ENCODE assay signal across 9 cellular contexts in the genomic region with DNA sequence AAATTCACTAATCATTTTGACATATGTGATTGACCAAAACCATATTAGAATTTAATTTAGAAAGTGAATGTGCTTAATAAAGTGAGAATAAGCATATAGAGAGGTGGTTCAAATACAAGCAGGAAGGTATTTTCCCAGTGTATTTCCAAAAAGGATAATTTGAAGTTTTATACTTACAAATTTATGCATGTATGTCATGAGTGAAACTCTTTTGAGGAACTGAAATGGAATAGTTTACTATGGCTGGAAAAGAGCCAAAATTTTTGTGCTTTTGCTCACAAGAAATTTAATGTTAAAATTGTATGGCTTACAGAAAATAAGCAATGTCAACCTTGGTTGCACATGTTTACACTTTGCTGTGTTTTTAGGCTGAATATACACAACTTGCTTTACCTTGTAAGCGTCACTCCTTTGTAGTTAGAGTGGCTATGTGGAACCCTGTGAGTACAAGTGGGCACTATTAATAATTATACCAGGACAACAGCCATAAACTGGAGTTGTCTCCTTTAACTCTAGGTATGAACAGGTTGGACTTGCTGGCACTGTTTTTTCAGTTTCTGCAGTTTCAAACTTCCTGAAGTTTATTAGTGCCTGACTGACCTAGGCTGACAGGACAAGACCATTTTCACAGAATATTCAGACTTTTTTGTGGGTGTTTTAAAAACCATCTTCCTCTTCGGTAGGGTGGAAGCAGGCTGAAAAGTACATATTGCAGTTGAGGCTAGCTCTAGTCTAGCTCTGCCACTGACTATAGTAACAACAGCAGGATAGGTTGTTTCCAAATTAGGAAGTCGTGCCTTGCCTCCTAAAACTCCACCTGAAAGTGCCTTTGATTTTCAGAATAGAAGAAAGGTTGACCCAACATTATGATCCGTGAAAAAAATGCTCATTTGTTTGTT. TPM values are rescaled to one million over a fixed set of nuclear protein-coding genes. Genes with fewer than 3 reads are reported as not detected.
DNase-seq lines count a peak whose midpoint lies in the region; ATAC-seq, FAIRE-seq and TF ChIP-seq lines count a peak whose summit lies in the region.
"Had no signal": no experiment of that assay in that cellular context is flagged by ENCODE, and none has a peak within 500 bp of the region (broad histone marks: within the 10 kb centered on the region; RNA-seq: fewer than 3 reads in every experiment).

No MANE protein-coding gene starts in this region.

- H2AFZ ChIP-seq in PC-3 (ENCODE audit: low read length) = no peak overlapping the region

- H3K79me2 ChIP-seq in DOHH2 (ENCODE audit: control insufficient read depth, low read length) = peaks cover 83% of the 10 kb centered on the region
- peaks cover 100% of the 10 kb centered on the region for H3K79me2 ChIP-seq in PC-3 (ENCODE audit: low read length)

- H3K4me1 ChIP-seq in DOHH2 (ENCODE audit: control insufficient read depth, low read length) = peaks cover 32% of the 10 kb centered on the region
- H3K4me1 ChIP-seq in PC-3 (ENCODE audit: insufficient read depth, low read length) = peaks cover 49% of the 10 kb centered on the region

- FAIRE-seq in HTR-8/SVneo (lab: Jason Lieb, UNC) = no peak

- H3F3A ChIP-seq in DOHH2 (ENCODE audit: control insufficient read depth, insufficient read depth) = peaks cover 3% of the 10 kb centered on the region; the same call in 1 of the 2 replicates
- no peaks in the 10 kb centered on the region for H3F3A ChIP-seq in PC-3 (ENCODE audit: low read length, unreplicated experiment)

- intact Hi-C loops in PC-3 (cut with micrococcal nuclease) = loop anchor here (2.0 kb wide), 1 partner anchor 66 kb away; no protein-coding TSS in a partner anchor
- intact Hi-C loops in left colon (cut with DNase I, micrococcal nuclease) = no loop called here

- ATAC-seq in GM21619 (IDR thresholded peaks at IDR 0.05; ENCODE audit: unreplicated experiment) = peak; percentile 38
- ATAC-seq in PC-3 = no peak; the same call in 1 of the 2 replicates
- ATAC-seq in left colon = peak; percentile 48
- ATAC-seq in HG03039 (IDR thresholded peaks at IDR 0.05; ENCODE audit: unreplicated experiment) = no peak

- TF ChIP-seq CTCF in DOHH2 (IDR thresholded peaks at IDR 0.05; ENCODE audit: low read depth, low read length, poor library complexity, severe bottlenecking) = no peak
- TF ChIP-seq CTCF in PC-3 (conservative IDR thresholded peaks at IDR 0.05; ENCODE audit: low read depth, low read length) = no peak

- peak overlapping the region; percentile 37 for H3K4me2 ChIP-seq in DOHH2 (ENCODE audit: low read length)
- peak overlapping the region; percentile 68 for H3K4me2 ChIP-seq in PC-3 (ENCODE audit: low read length)

- H3K36me3 ChIP-seq in DOHH2 (ENCODE audit: control insufficient read depth, low read length) = no peaks in the 10 kb centered on the region
- H3K36me3 ChIP-seq in PC-3 (ENCODE audit: low read depth, low read length) = no peaks in the 10 kb centered on the region

- no peaks in the 10 kb centered on the region for H3K27me3 ChIP-seq in DOHH2 (ENCODE audit: control insufficient read depth, low read length)
- no peaks in the 10 kb centered on the region for H3K27me3 ChIP-seq in PC-3 (ENCODE audit: low read length)

- H4K20me1 ChIP-seq in DOHH2 (ENCODE audit: control insufficient read depth, insufficient read depth, low read depth, low read length) (peaks cover 23% of the 10 kb centered on the region), PC-3 (ENCODE audit: low read length) (peaks cover 59% of the 10 kb centered on the region)

- no peaks in the 10 kb centered on the region for H3K9me3 ChIP-seq in DOHH2 (ENCODE audit: control insufficient read depth, insufficient read depth, low read length)
- no peaks in the 10 kb centered on the region for H3K9me3 ChIP-seq in PC-3 (ENCODE audit: low read length)

- POLR2A ChIA-PET in PC-3 (lab: Charles Lee; ENCODE audit: unreplicated experiment) = no interaction called here

- no peak overlapping the region; the same call in 1 of the 2 replicates for H3K4me3 ChIP-seq in DOHH2 (ENCODE audit: low read length)
- peak overlapping the region; percentile 22; the same call in 1 of the 2 replicates for H3K4me3 ChIP-seq in PC-3 (ENCODE audit: low read length)

- DNase-seq in PC-3 (peak; percentile 43), left colon (no peak), GM03348 (ENCODE audit: low spot score) (no peak), HTR-8/SVneo (ENCODE audit: insufficient read length, low spot score) (no peak)
- no peak for DNase-seq in stimulated activated naive CD4-positive, alpha-beta T cell (lab: John Stamatoyannopoulos, UW)
- DNase-seq: NCI-H1048 had no signal

- no TSS peak for BruUV-seq in PC-3 (replicated peaks; lab: Mats Ljungman, UMichigan)

- no peaks in the 10 kb centered on the region for H3K9me2 ChIP-seq in DOHH2 (replicated peaks; ENCODE audit: control insufficient read depth, low read length)
- no peaks in the 10 kb centered on the region for H3K9me2 ChIP-seq in PC-3 (replicated peaks; ENCODE audit: low read length)

- H3K9ac ChIP-seq in PC-3 (ENCODE audit: low read length) = no peak overlapping the region

- CTCF ChIA-PET in PC-3 (lab: Charles Lee) = no interaction called here

- H3K27ac ChIP-seq in DOHH2 (ENCODE audit: low read depth, low read length) (no peak overlapping the region), PC-3 (ENCODE audit: low read length) (peak overlapping the region; percentile 20; the same call in 1 of the 2 replicates)

RNA-seq across cellular contexts. Expression of gene AFDN, which starts 6.0 kb away (rescaled TPM):
- total RNA-seq in PC-3 (2014; rRNA removed) (37.1 and 71.8 TPM in 2 replicates), left colon (100 to 1,000 TPM; 194 to 228 TPM)

Comparison
In these comparisons a context has a peak if more than half of its experiments do, and no peak if none do; other contexts are left out.
1. ATAC-seq: peak in GM21619 (single experiment) and left colon (single experiment); none in PC-3 (single experiment) and HG03039 (single experiment).